In genomic region chrX:11089802-11090201, GRCh38 we compare ENCODE assay signal across 1 cellular context.
TF ChIP-seq lines count a peak whose summit lies in the region.

No MANE protein-coding gene starts in this region.

TF ChIP-seq in HepG2, 621 proteins besides CTCF, POLR2A, EP300 and RAD21:
- TF ChIP-seq ZNF317 (CRISPR knock-in tag; IDR thresholded peaks at IDR 0.05) (peak; percentile 96), HNRNPH1 (optimal IDR thresholded peaks at IDR 0.05; ENCODE audit: low read depth, low read length) (no peak)
